20 cellular contexts compared by ENCODE assay signal in genomic region chr21:34819357-34819999, GRCh38.
DNase-seq lines count a peak whose midpoint lies in the region; ATAC-seq and TF ChIP-seq lines count a peak whose summit lies in the region.
"Had no signal": no experiment of that assay in that cellular context is flagged by ENCODE, and none has a peak within 500 bp of the region (broad histone marks: within the 10 kb centered on the region; RNA-seq: fewer than 3 reads in every experiment).

No MANE protein-coding gene starts in this region.

- H3K9me3 ChIP-seq in colonic mucosa = no peaks in the 10 kb centered on the region
- H3K9me3 ChIP-seq: sigmoid colon, tibial artery had no signal

- peak overlapping the region in 6 of 7 donors; percentile 26 to 82 (median 71) for H3K27ac Mint-ChIP-seq in CD14-positive monocyte
- peak overlapping the region; percentile 92; the same call in 1 of the 2 replicates for H3K27ac Mint-ChIP-seq in HFFc6
- H3K27ac Mint-ChIP-seq in mesothelial cell of epicardium = peak overlapping the region; percentile 52
- no peak overlapping the region for H3K27ac Mint-ChIP-seq in activated T-helper 1 cell treated with anti-CD3 and anti-CD28 coated beads, Interleukin-12 subunit alpha, Interleukin-12 subunit beta, Interleukin-2, Interleukin-4 antibody, amounts not matched to agents 30 ng/mL and 10 ng/mL and 1 ng/mL, durations not matched to agents 14 hours and 24 hours and 36 hours
- H3K27ac Mint-ChIP-seq: activated naive CD4-positive, alpha-beta T cell treated with anti-CD3 and anti-CD28 coated beads, Interleukin-2, amount 10 ng/mL, durations not matched to agents 7 days and 5 days; CD8-positive, alpha-beta T cell; memory B cell had no signal

- no peak for ATAC-seq in HG03378 (IDR thresholded peaks at IDR 0.05; ENCODE audit: unreplicated experiment)
- ATAC-seq: CD8-positive, alpha-beta T cell; effector memory CD8-positive, alpha-beta T cell; natural killer cell had no signal

- H3K4me1 Mint-ChIP-seq in CD14-positive monocyte (peaks cover 28% of the 10 kb centered on the region), HFFc6 (ENCODE audit: low read depth) (peaks cover 85% of the 10 kb centered on the region), mesothelial cell of epicardium (peaks cover 49% of the 10 kb centered on the region)
- H3K4me1 Mint-ChIP-seq in activated T-helper 1 cell treated with anti-CD3 and anti-CD28 coated beads, Interleukin-12 subunit alpha, Interleukin-12 subunit beta, Interleukin-2, Interleukin-4 antibody, amounts not matched to agents 30 ng/mL and 10 ng/mL and 1 ng/mL, durations not matched to agents 14 hours and 24 hours and 36 hours (ENCODE audit: low read depth) = peaks cover 18% of the 10 kb centered on the region

- DNase-seq in CD14-positive monocyte (ENCODE audit: low spot score) (no peak), HFFc6 (no peak), colonic mucosa (peak; percentile 15), mesothelial cell of epicardium (ENCODE audit: low spot score in 2 of 2, unreplicated experiment in 2 of 2) (no peak), germinal center (ENCODE audit: low spot score) (no peak), C1 segment of cervical spinal cord (lab: John Stamatoyannopoulos, UW) (no peak)
- DNase-seq in activated T-helper 1 cell treated with anti-CD3 and anti-CD28 coated beads, Interleukin-12 subunit alpha, Interleukin-12 subunit beta, Interleukin-2, Interleukin-4 antibody, amounts not matched to agents 30 ng/mL and 10 ng/mL and 1 ng/mL, durations not matched to agents 14 hours and 24 hours and 36 hours (ENCODE audit: low spot score) = no peak
- DNase-seq: activated naive CD4-positive, alpha-beta T cell treated with anti-CD3 and anti-CD28 coated beads, Interleukin-2, amount 10 ng/mL, durations not matched to agents 7 days and 5 days; CD8-positive, alpha-beta T cell; DMS53; effector memory CD8-positive, alpha-beta T cell; natural killer cell; NCI-H1694; NCI-H774; SIG-M5; sigmoid colon; tibial artery had no signal

- no peak overlapping the region for H3K9ac ChIP-seq in colonic mucosa (ENCODE audit: low read depth in 2 of 2, low read length in 2 of 2)

- no peak overlapping the region for H3K27ac ChIP-seq in colonic mucosa
- H3K27ac ChIP-seq: sigmoid colon, tibial artery, VCaP had no signal

- H3K9me3 Mint-ChIP-seq in CD14-positive monocyte (no peaks in the 10 kb centered on the region), HFFc6 (no peaks in the 10 kb centered on the region), mesothelial cell of epicardium (no peaks in the 10 kb centered on the region)
- H3K9me3 Mint-ChIP-seq in activated T-helper 1 cell treated with anti-CD3 and anti-CD28 coated beads, Interleukin-12 subunit alpha, Interleukin-12 subunit beta, Interleukin-2, Interleukin-4 antibody, amounts not matched to agents 30 ng/mL and 10 ng/mL and 1 ng/mL, durations not matched to agents 14 hours and 24 hours and 36 hours = no peaks in the 10 kb centered on the region
- H3K9me3 Mint-ChIP-seq: activated naive CD4-positive, alpha-beta T cell treated with anti-CD3 and anti-CD28 coated beads, Interleukin-2, amount 10 ng/mL, durations not matched to agents 7 days and 5 days; CD8-positive, alpha-beta T cell; effector memory CD8-positive, alpha-beta T cell; memory B cell; natural killer cell had no signal

- intact Hi-C loops in CD14-positive monocyte (cut with micrococcal nuclease) (no loop called here), colonic mucosa (cut with DNase I) (no loop called here)
- intact Hi-C loops in activated T-helper 1 cell treated with anti-CD3 and anti-CD28 coated beads, Interleukin-12 subunit alpha, Interleukin-12 subunit beta, Interleukin-2, Interleukin-4 antibody, amounts not matched to agents 30 ng/mL and 10 ng/mL and 1 ng/mL, durations not matched to agents 14 hours and 24 hours and 36 hours (cut with micrococcal nuclease) = no loop called here

- H3K36me3 ChIP-seq in colonic mucosa = no peaks in the 10 kb centered on the region
- H3K36me3 ChIP-seq: sigmoid colon had no signal

- H3K4me3 Mint-ChIP-seq in CD14-positive monocyte = no peak overlapping the region
- no peak overlapping the region for H3K4me3 Mint-ChIP-seq in HFFc6
- H3K4me3 Mint-ChIP-seq in mesothelial cell of epicardium = no peak overlapping the region
- H3K4me3 Mint-ChIP-seq in activated T-helper 1 cell treated with anti-CD3 and anti-CD28 coated beads, Interleukin-12 subunit alpha, Interleukin-12 subunit beta, Interleukin-2, Interleukin-4 antibody, amounts not matched to agents 30 ng/mL and 10 ng/mL and 1 ng/mL, durations not matched to agents 14 hours and 24 hours and 36 hours = no peak overlapping the region
- H3K4me3 Mint-ChIP-seq: activated naive CD4-positive, alpha-beta T cell treated with anti-CD3 and anti-CD28 coated beads, Interleukin-2, amount 10 ng/mL, durations not matched to agents 7 days and 5 days; CD8-positive, alpha-beta T cell; effector memory CD8-positive, alpha-beta T cell; memory B cell; natural killer cell had no signal

- H3K27me3 ChIP-seq in colonic mucosa = no peaks in the 10 kb centered on the region
- H3K27me3 ChIP-seq: sigmoid colon, tibial artery had no signal

- H3K27me3 Mint-ChIP-seq in CD14-positive monocyte (ENCODE audit: low read depth in 3 of 3) (no peaks in the 10 kb centered on the region), HFFc6 (ENCODE audit: insufficient read depth) (peaks cover 18% of the 10 kb centered on the region), mesothelial cell of epicardium (ENCODE audit: low read depth) (no peaks in the 10 kb centered on the region)
- H3K27me3 Mint-ChIP-seq in activated T-helper 1 cell treated with anti-CD3 and anti-CD28 coated beads, Interleukin-12 subunit alpha, Interleukin-12 subunit beta, Interleukin-2, Interleukin-4 antibody, amounts not matched to agents 30 ng/mL and 10 ng/mL and 1 ng/mL, durations not matched to agents 14 hours and 24 hours and 36 hours (ENCODE audit: insufficient read depth) = no peaks in the 10 kb centered on the region
- H3K27me3 Mint-ChIP-seq: activated naive CD4-positive, alpha-beta T cell treated with anti-CD3 and anti-CD28 coated beads, Interleukin-2, amount 10 ng/mL, durations not matched to agents 7 days and 5 days; effector memory CD8-positive, alpha-beta T cell; memory B cell had no signal

- peaks cover 3% of the 10 kb centered on the region for H3K4me1 ChIP-seq in colonic mucosa

- TF ChIP-seq CTCF in CD14-positive monocyte (IDR thresholded peaks at IDR 0.05) (no peak), HFFc6 (IDR thresholded peaks at IDR 0.05) (no peak), colonic mucosa (IDR thresholded peaks at IDR 0.05) (no peak), mesothelial cell of epicardium (IDR thresholded peaks at IDR 0.05; ENCODE audit: unreplicated experiment) (no peak)

- H3K36me3 Mint-ChIP-seq in CD14-positive monocyte (peaks cover 92 to 97% of the 10 kb centered on the region in 2 donors), HFFc6 (ENCODE audit: low read depth) (peaks cover 84% of the 10 kb centered on the region), mesothelial cell of epicardium (peaks cover 33% of the 10 kb centered on the region)
- peaks cover 61% of the 10 kb centered on the region for H3K36me3 Mint-ChIP-seq in activated T-helper 1 cell treated with anti-CD3 and anti-CD28 coated beads, Interleukin-12 subunit alpha, Interleukin-12 subunit beta, Interleukin-2, Interleukin-4 antibody, amounts not matched to agents 30 ng/mL and 10 ng/mL and 1 ng/mL, durations not matched to agents 14 hours and 24 hours and 36 hours (ENCODE audit: low read depth)

- no peak overlapping the region for H3K4me3 ChIP-seq in colonic mucosa
- H3K4me3 ChIP-seq: sigmoid colon, tibial artery had no signal
